Comparison of ENCODE assay signal across 2 cellular contexts in genomic region chr2:127852388-127852787, GRCh38.
TF ChIP-seq lines count a peak whose summit lies in the region.

No MANE protein-coding gene starts in this region.

TF ChIP-seq in IMR-90, 13 proteins besides CTCF, POLR2A, EP300 and RAD21:
- TF ChIP-seq CEBPB (IDR thresholded peaks at IDR 0.05; ENCODE audit: low read depth, low read length) = peak; percentile 92
- no peak for TF ChIP-seq MAZ (IDR thresholded peaks at IDR 0.05; ENCODE audit: borderline replicate concordance, low read depth, low read length)
- no peak for TF ChIP-seq SMC3 (IDR thresholded peaks at IDR 0.05; ENCODE audit: low read depth, low read length)
TF ChIP-seq in IMR-90: peak in this region for 1.

TF ChIP-seq in K562, 482 proteins besides CTCF, POLR2A, EP300 and RAD21:
- no peak for TF ChIP-seq ZNF143 (CRISPR knock-in tag; IDR thresholded peaks at IDR 0.05)
- no peak for TF ChIP-seq DIDO1 (tag; IDR thresholded peaks at IDR 0.05; ENCODE audit: low read depth)
- TF ChIP-seq CEBPB (tag; IDR thresholded peaks at IDR 0.05) = peak; percentile 94
- no peak for TF ChIP-seq MCM3 (IDR thresholded peaks at IDR 0.05)
- no peak for TF ChIP-seq GABPA (tag; conservative IDR thresholded peaks at IDR 0.05; ENCODE audit: low read depth)
- no peak for TF ChIP-seq RNF219 (CRISPR knock-in tag; IDR thresholded peaks at IDR 0.05)
- TF ChIP-seq MXD1 (CRISPR knock-in tag; IDR thresholded peaks at IDR 0.05; ENCODE audit: borderline replicate concordance, poor library complexity, severe bottlenecking) = no peak
- no peak for TF ChIP-seq BRD9 (IDR thresholded peaks at IDR 0.05; ENCODE audit: low read depth, partially characterized antibody)
- peak; percentile 39; the same call in 1 of the 2 replicates for TF ChIP-seq IRF9 (tag; IDR thresholded peaks at IDR 0.05)
- no peak for TF ChIP-seq HNRNPL (IDR thresholded peaks at IDR 0.05; ENCODE audit: low read depth, low read length)
- TF ChIP-seq CEBPG (CRISPR knock-in tag; IDR thresholded peaks at IDR 0.05) = peak; percentile 81
- peak; percentile 67 to 92; a peak in 3 of 4 replicates for TF ChIP-seq CEBPG (tag; conservative IDR thresholded peaks at IDR 0.05 in 1 of 2, IDR thresholded peaks at IDR 0.05 in 1 of 2)
- no peak for TF ChIP-seq ZNF695 (CRISPR knock-in tag; IDR thresholded peaks at IDR 0.05)
